In the genomic region with DNA sequence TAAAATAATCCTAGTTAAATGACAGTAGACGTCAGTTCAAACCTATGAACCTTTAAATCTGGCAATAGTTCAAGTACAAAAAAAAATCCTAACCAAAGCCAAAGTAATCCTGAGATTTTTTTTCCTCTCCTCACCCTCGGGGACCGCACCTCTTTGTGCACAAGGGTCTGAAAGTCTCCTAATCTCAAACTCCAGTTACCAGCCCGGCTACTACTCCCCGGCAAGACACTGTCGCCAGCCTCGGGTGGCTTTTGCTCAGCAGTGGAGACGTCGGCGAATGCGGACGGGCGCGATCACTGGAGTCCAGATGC, we compare ENCODE assay signal across 7 cellular contexts. TPM values are rescaled to one million over a fixed set of nuclear protein-coding genes. Genes with fewer than 3 reads are reported as not detected.
DNase-seq lines count a peak whose midpoint lies in the region; ATAC-seq and TF ChIP-seq lines count a peak whose summit lies in the region.

No MANE protein-coding gene starts in this region.

- DNase-seq in H7, result no peak
- peak; percentile 38 for DNase-seq in NCI-H2029 (lab: John Stamatoyannopoulos, UW)
- no peak for DNase-seq in dermis blood vessel endothelial cell
- DNase-seq in RPMI8226, result no peak

- H3K9me3 ChIP-seq in ectodermal cell (ENCODE audit: control insufficient read depth, low read length) (no peaks in the 10 kb centered on the region), neural cell (ENCODE audit: low read length) (no peaks in the 10 kb centered on the region)

- H3K27me3 ChIP-seq in H7 (ENCODE audit: control insufficient read depth, insufficient read depth, low read length) (no peaks in the 10 kb centered on the region), ectodermal cell (ENCODE audit: control insufficient read depth, insufficient read depth, low read length, poor library complexity, severe bottlenecking) (no peaks in the 10 kb centered on the region), neural cell (ENCODE audit: insufficient read depth, low read depth, low read length) (no peaks in the 10 kb centered on the region)

- H3K4me1 ChIP-seq in ectodermal cell (ENCODE audit: control insufficient read depth, insufficient read depth, low read length), result no peaks in the 10 kb centered on the region

- H3K9ac ChIP-seq in neural cell (ENCODE audit: low read length), result peak overlapping the region; percentile 91

- H3K36me3 ChIP-seq in H7 (replicated peaks; ENCODE audit: control insufficient read depth, insufficient read depth, low read length) (peaks cover 14% of the 10 kb centered on the region), ectodermal cell (ENCODE audit: control insufficient read depth, insufficient read depth, low read length) (peaks cover 4% of the 10 kb centered on the region), neural cell (ENCODE audit: insufficient read depth, low read length) (peaks cover 3% of the 10 kb centered on the region)

- no peak for TF ChIP-seq CTCF in neural cell (IDR thresholded peaks at IDR 0.05; ENCODE audit: poor library complexity, severe bottlenecking)

- H3K4me2 ChIP-seq in neural cell (ENCODE audit: low read length), result peak overlapping the region; percentile 81

- H3F3A ChIP-seq in neural cell (ENCODE audit: insufficient read depth, low read length, poor library complexity, severe bottlenecking), result no peaks in the 10 kb centered on the region

- peak overlapping the region; percentile 92 for H3K27ac ChIP-seq in ectodermal cell (ENCODE audit: insufficient read depth, low read depth, low read length, poor library complexity, severe bottlenecking)
- H3K27ac ChIP-seq in neural cell (ENCODE audit: low read length), result peak overlapping the region; percentile 90

- no peak for TF ChIP-seq EP300 in neural cell (conservative IDR thresholded peaks at IDR 0.05; ENCODE audit: poor library complexity, severe bottlenecking)

- H4K20me1 ChIP-seq in neural cell (ENCODE audit: insufficient read depth), result no peaks in the 10 kb centered on the region

- no peak for ATAC-seq in GM21717 (IDR thresholded peaks at IDR 0.05; ENCODE audit: unreplicated experiment)

- peaks cover 54% of the 10 kb centered on the region for H3K79me2 ChIP-seq in neural cell (replicated peaks; ENCODE audit: insufficient read depth, low read length)

- peak overlapping the region; percentile 51 for H2AFZ ChIP-seq in neural cell (ENCODE audit: low read depth, low read length)

- H3K4me3 ChIP-seq in H7 (ENCODE audit: insufficient read depth, low read depth, low read length) (peak overlapping the region; percentile 94), ectodermal cell (ENCODE audit: insufficient read depth, low read depth, low read length) (peak overlapping the region; percentile 74), neural cell (ENCODE audit: low read length) (peak overlapping the region; percentile 95)

- 0 to 1% methylated on average over 14 of the region's 14 CpGs for WGBS in ectodermal cell, 2 experiments

- no peak for TF ChIP-seq RAD21 in neural cell (conservative IDR thresholded peaks at IDR 0.05)

- H3K9me2 ChIP-seq in neural cell (ENCODE audit: insufficient read depth, low read length), result no peaks in the 10 kb centered on the region

TF ChIP-seq in neural cell, 6 proteins besides CTCF, POLR2A, EP300 and RAD21:
- TF ChIP-seq, protein P1, sequence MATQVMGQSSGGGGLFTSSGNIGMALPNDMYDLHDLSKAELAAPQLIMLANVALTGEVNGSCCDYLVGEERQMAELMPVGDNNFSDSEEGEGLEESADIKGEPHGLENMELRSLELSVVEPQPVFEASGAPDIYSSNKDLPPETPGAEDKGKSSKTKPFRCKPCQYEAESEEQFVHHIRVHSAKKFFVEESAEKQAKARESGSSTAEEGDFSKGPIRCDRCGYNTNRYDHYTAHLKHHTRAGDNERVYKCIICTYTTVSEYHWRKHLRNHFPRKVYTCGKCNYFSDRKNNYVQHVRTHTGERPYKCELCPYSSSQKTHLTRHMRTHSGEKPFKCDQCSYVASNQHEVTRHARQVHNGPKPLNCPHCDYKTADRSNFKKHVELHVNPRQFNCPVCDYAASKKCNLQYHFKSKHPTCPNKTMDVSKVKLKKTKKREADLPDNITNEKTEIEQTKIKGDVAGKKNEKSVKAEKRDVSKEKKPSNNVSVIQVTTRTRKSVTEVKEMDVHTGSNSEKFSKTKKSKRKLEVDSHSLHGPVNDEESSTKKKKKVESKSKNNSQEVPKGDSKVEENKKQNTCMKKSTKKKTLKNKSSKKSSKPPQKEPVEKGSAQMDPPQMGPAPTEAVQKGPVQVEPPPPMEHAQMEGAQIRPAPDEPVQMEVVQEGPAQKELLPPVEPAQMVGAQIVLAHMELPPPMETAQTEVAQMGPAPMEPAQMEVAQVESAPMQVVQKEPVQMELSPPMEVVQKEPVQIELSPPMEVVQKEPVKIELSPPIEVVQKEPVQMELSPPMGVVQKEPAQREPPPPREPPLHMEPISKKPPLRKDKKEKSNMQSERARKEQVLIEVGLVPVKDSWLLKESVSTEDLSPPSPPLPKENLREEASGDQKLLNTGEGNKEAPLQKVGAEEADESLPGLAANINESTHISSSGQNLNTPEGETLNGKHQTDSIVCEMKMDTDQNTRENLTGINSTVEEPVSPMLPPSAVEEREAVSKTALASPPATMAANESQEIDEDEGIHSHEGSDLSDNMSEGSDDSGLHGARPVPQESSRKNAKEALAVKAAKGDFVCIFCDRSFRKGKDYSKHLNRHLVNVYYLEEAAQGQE (IDR thresholded peaks at IDR 0.05; ENCODE audit: borderline replicate concordance), result no peak
- TF ChIP-seq EZH2 (IDR thresholded peaks at IDR 0.05; ENCODE audit: borderline replicate concordance, insufficient read depth, low read length, poor library complexity, severe bottlenecking) (no peak), SMC3 (conservative IDR thresholded peaks at IDR 0.05; ENCODE audit: poor library complexity) (no peak), POLR2AphosphoS5 (IDR thresholded peaks at IDR 0.05) (no peak), TAF1 (IDR thresholded peaks at IDR 0.05; ENCODE audit: low read depth) (no peak), MXI1 (conservative IDR thresholded peaks at IDR 0.05; ENCODE audit: poor library complexity, severe bottlenecking) (no peak)

RNA-seq across cellular contexts. Expression of a gene that starts 0.4 kb away (rescaled TPM):
- total RNA-seq in H7 (2014; rRNA removed; shearing (Covaris generic)), result 117 and 122 TPM in 2 replicates
- polyA plus RNA-seq in ectodermal cell (2013, experiment 1 of 4), result 129 TPM
- polyA plus RNA-seq in ectodermal cell (2013, experiment 2 of 4), result 126 TPM
- 101 TPM for polyA plus RNA-seq in ectodermal cell (2013, experiment 3 of 4)
- 116 TPM for polyA plus RNA-seq in ectodermal cell (2013, experiment 4 of 4)
- 74.0 and 139 TPM in 2 replicates for polyA plus RNA-seq in neural cell
- 146 and 173 TPM in 2 replicates for polyA minus RNA-seq in neural cell
- 246 and 316 TPM in 2 replicates for total RNA-seq in dermis blood vessel endothelial cell

RNA-seq across cellular contexts. Expression of a gene that starts 10.0 kb away (rescaled TPM):
- 22.9 and 26.2 TPM in 2 replicates for total RNA-seq in H7 (2014; rRNA removed; shearing (Covaris generic))
- polyA plus RNA-seq in ectodermal cell (2013, experiment 1 of 4), result 16.5 TPM
- polyA plus RNA-seq in ectodermal cell (2013, experiment 2 of 4), result 15.7 TPM
- polyA plus RNA-seq in ectodermal cell (2013, experiment 3 of 4), result 18.1 TPM
- polyA plus RNA-seq in ectodermal cell (2013, experiment 4 of 4), result 19.5 TPM
- 8.8 and 11.7 TPM in 2 replicates for polyA plus RNA-seq in neural cell
- polyA minus RNA-seq in neural cell, result 31.0 and 37.0 TPM in 2 replicates
- total RNA-seq in dermis blood vessel endothelial cell, result 7.7 and 7.8 TPM in 2 replicates
